Comparison of ENCODE assay signal across 9 cellular contexts in the genomic region with DNA sequence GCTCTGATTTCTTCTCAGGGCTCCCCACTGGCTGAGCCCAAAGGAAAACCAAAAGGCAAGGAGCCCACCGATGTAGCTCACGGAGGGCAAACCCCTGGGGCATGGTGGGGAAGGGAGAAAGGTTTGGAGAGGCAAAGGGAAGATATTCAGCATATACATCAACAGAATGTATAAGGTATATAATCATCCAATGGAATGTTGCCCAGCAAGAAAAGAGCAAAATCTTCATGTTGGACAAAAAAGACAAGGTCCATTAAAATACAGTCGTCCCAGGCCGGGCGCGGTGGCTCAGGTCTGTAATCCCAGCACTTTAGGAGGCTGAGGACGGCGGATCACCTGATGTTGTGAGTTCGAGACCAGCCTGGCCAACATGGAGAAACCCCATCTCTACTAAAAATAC.
DNase-seq lines count a peak whose midpoint lies in the region; ATAC-seq and TF ChIP-seq lines count a peak whose summit lies in the region.
"Had no signal": no experiment of that assay in that cellular context is flagged by ENCODE, and none has a peak within 500 bp of the region (broad histone marks: within the 10 kb centered on the region; RNA-seq: fewer than 3 reads in every experiment).

No MANE protein-coding gene starts in this region.

- TF ChIP-seq CTCF in NB4 (IDR thresholded peaks at IDR 0.05; ENCODE audit: low read depth, low read length) (no peak), coronary artery (IDR thresholded peaks at IDR 0.05) (no peak), nephron progenitor cell (IDR thresholded peaks at IDR 0.05) (no peak), GM13977 (IDR thresholded peaks at IDR 0.05; ENCODE audit: extremely low read depth, insufficient read depth, missing control alignments) (no peak)

- peaks cover 5% of the 10 kb centered on the region for H3K36me3 Mint-ChIP-seq in nephron progenitor cell (ENCODE audit: low read depth)

- in situ Hi-C loops in GM13977 (cut with MboI; ENCODE audit: low pct_unique_long_range_greater_than_20kb, low sequenced_read_pairs, unreplicated experiment) = loop anchor here (25.0 kb wide), 3 partner anchors 340 to 715 kb away; no protein-coding TSS in a partner anchor

- peak overlapping the region; percentile 73 to 98 (median 93) for H3K4me2 ChIP-seq in BLaER1 treated with 17β-estradiol and CSF1 and Interleukin-3, amounts not matched to agents 10 nM and 100 nM

- H3K27me3 Mint-ChIP-seq in nephron progenitor cell (ENCODE audit: low read depth, poor library complexity) = peaks cover 5% of the 10 kb centered on the region

- DNase-seq in NB4 (ENCODE audit: low read depth) = no peak
- DNase-seq in coronary artery (ENCODE audit: low spot score) = no peak
- no peak for DNase-seq in nephron progenitor cell
- DNase-seq in NOMO-1 treated with DMSO at 0.1 percent for 48 hours (lab: John Stamatoyannopoulos, UW; ENCODE audit: unreplicated experiment) = no peak
- DNase-seq in amniotic stem cell (lab: John Stamatoyannopoulos, UW) = no peak
- no peak for DNase-seq in GM13977 (ENCODE audit: low spot score)
- DNase-seq: effector CD4-positive, alpha-beta T cell had no signal

- peaks cover 5% of the 10 kb centered on the region for H3K9me3 Mint-ChIP-seq in nephron progenitor cell

- peak overlapping the region; percentile 71 to 95 (median 86) for H3K27ac ChIP-seq in BLaER1 treated with 17β-estradiol and CSF1 and Interleukin-3, amounts not matched to agents 10 nM and 100 nM
- H3K27ac ChIP-seq in coronary artery = peak overlapping the region in 1 of 2 donors; percentile 84

- H3K27me3 ChIP-seq in BLaER1 treated with 17β-estradiol and CSF1 and Interleukin-3, amounts not matched to agents 10 nM and 100 nM = no peaks in the 10 kb centered on the region

- H3K9me3 ChIP-seq in BLaER1 treated with 17β-estradiol and CSF1 and Interleukin-3, amounts not matched to agents 10 nM and 100 nM (replicated peaks in 1 of 11) = peaks cover 0 to 10% (median 0%) of the 10 kb centered on the region in 11 experiments; a peak in 3 of 22 replicates

- H3K4me1 Mint-ChIP-seq in nephron progenitor cell = peaks cover 56% of the 10 kb centered on the region

- H3K4me3 Mint-ChIP-seq in nephron progenitor cell = peak overlapping the region; percentile 95

- H3K9ac ChIP-seq in BLaER1 treated with 17β-estradiol and CSF1 and Interleukin-3, amounts not matched to agents 10 nM and 100 nM = peak overlapping the region in 10 of 11 experiments; percentile 74 to 93 (median 88); a peak in 18 of 22 replicates

- H3K36me3 ChIP-seq in BLaER1 treated with 17β-estradiol and CSF1 and Interleukin-3, amounts not matched to agents 10 nM and 100 nM = peaks cover 0 to 21% (median 0%) of the 10 kb centered on the region in 11 experiments; a peak in 7 of 22 replicates

- H3K4me3 ChIP-seq in BLaER1 treated with 17β-estradiol and CSF1 and Interleukin-3, amounts not matched to agents 10 nM and 100 nM = peak overlapping the region in 8 of 10 experiments; percentile 66 to 82 (median 76); a peak in 16 of 20 replicates
- peak overlapping the region; percentile 94 for H3K4me3 ChIP-seq in NB4 (ENCODE audit: low read depth, low read length)
- H3K4me3 ChIP-seq in coronary artery = peak overlapping the region; percentile 73

- peak overlapping the region; percentile 44 for H3K27ac Mint-ChIP-seq in nephron progenitor cell

- H3K4me1 ChIP-seq in BLaER1 treated with 17β-estradiol and CSF1 and Interleukin-3, amounts not matched to agents 10 nM and 100 nM = peaks cover 27 to 67% (median 48%) of the 10 kb centered on the region in 10 experiments

- peaks cover 0 to 32% (median 0%) of the 10 kb centered on the region in 11 experiments; a peak in 5 of 22 replicates for H4K20me1 ChIP-seq in BLaER1 treated with 17β-estradiol and CSF1 and Interleukin-3, amounts not matched to agents 10 nM and 100 nM

- no peak for TF ChIP-seq POLR2A in NB4 (IDR thresholded peaks at IDR 0.05; ENCODE audit: extremely low read depth, insufficient read length)

- ATAC-seq in HG02840 (IDR thresholded peaks at IDR 0.05; ENCODE audit: low FRiP score, unreplicated experiment) = no peak
